Comparison of ENCODE assay signal across 7 cellular contexts in genomic region chr15:55991841-55992768, GRCh38. TPM values are rescaled to one million over a fixed set of nuclear protein-coding genes. Genes with fewer than 3 reads are reported as not detected.
DNase-seq lines count a peak whose midpoint lies in the region; ATAC-seq and TF ChIP-seq lines count a peak whose summit lies in the region.

No MANE protein-coding gene starts in this region.

- CTCF ChIA-PET in activated CD4-positive, alpha-beta memory T cell treated with anti-CD3 and anti-CD28 coated beads for 36 hours (lab: Charles Lee) = interaction anchor here (1.1 to 1.5 kb wide), 4 partner anchors 56 to 253 kb away, joined by 3 to 5 read pairs (median 3); no protein-coding TSS in a partner anchor

- peak overlapping the region; percentile 89 for H3K27ac Mint-ChIP-seq in HFFc6
- no peak overlapping the region for H3K27ac Mint-ChIP-seq in activated CD4-positive, alpha-beta memory T cell treated with anti-CD3 and anti-CD28 coated beads for 36 hours
- H3K27ac Mint-ChIP-seq in stimulated activated memory B cell treated with anti-CD40 and anti-IgM and Interleukin-4, amounts not matched to agents 10 μg/mL and 1 μg/mL and 100 μg/mL, for 72 hours = no peak overlapping the region

- no peaks in the 10 kb centered on the region for H3K9me3 Mint-ChIP-seq in HFFc6
- no peaks in the 10 kb centered on the region for H3K9me3 Mint-ChIP-seq in activated CD4-positive, alpha-beta memory T cell treated with anti-CD3 and anti-CD28 coated beads for 36 hours
- H3K9me3 Mint-ChIP-seq in stimulated activated memory B cell treated with anti-CD40 and anti-IgM and Interleukin-4, amounts not matched to agents 10 μg/mL and 1 μg/mL and 100 μg/mL, for 72 hours = no peaks in the 10 kb centered on the region

- no peak for ATAC-seq in stimulated activated memory B cell treated with anti-CD40 and anti-IgM and Interleukin-4, amounts not matched to agents 10 μg/mL and 1 μg/mL and 100 μg/mL, for 72 hours

- peaks cover 34% of the 10 kb centered on the region for H3K4me1 Mint-ChIP-seq in HFFc6 (ENCODE audit: low read depth)
- H3K4me1 Mint-ChIP-seq in activated CD4-positive, alpha-beta memory T cell treated with anti-CD3 and anti-CD28 coated beads for 36 hours (ENCODE audit: low read depth) = peaks cover 23% of the 10 kb centered on the region
- H3K4me1 Mint-ChIP-seq in stimulated activated memory B cell treated with anti-CD40 and anti-IgM and Interleukin-4, amounts not matched to agents 10 μg/mL and 1 μg/mL and 100 μg/mL, for 72 hours = peaks cover 5% of the 10 kb centered on the region

- H3K4me3 Mint-ChIP-seq in HFFc6 = peak overlapping the region; percentile 97
- peak overlapping the region; percentile 81 for H3K4me3 Mint-ChIP-seq in activated CD4-positive, alpha-beta memory T cell treated with anti-CD3 and anti-CD28 coated beads for 36 hours
- peak overlapping the region; percentile 96 for H3K4me3 Mint-ChIP-seq in stimulated activated memory B cell treated with anti-CD40 and anti-IgM and Interleukin-4, amounts not matched to agents 10 μg/mL and 1 μg/mL and 100 μg/mL, for 72 hours

- H3K36me3 Mint-ChIP-seq in HFFc6 (ENCODE audit: low read depth) = peaks cover 12% of the 10 kb centered on the region
- H3K36me3 Mint-ChIP-seq in activated CD4-positive, alpha-beta memory T cell treated with anti-CD3 and anti-CD28 coated beads for 36 hours = no peaks in the 10 kb centered on the region
- no peaks in the 10 kb centered on the region for H3K36me3 Mint-ChIP-seq in stimulated activated memory B cell treated with anti-CD40 and anti-IgM and Interleukin-4, amounts not matched to agents 10 μg/mL and 1 μg/mL and 100 μg/mL, for 72 hours

- H3K4me3 ChIP-seq in iPS-11a (ENCODE audit: low read depth, low read length) = peak overlapping the region; percentile 65

- intact Hi-C loops in activated CD4-positive, alpha-beta memory T cell treated with anti-CD3 and anti-CD28 coated beads for 36 hours (cut with micrococcal nuclease) = loop anchor here (2.0 to 5.0 kb wide), 3 partner anchors 51 to 1715 kb away; partner anchors contain the start of gene POLR2M

- POLR2A ChIA-PET in activated CD4-positive, alpha-beta memory T cell treated with anti-CD3 and anti-CD28 coated beads for 36 hours (lab: Charles Lee) = interaction anchor here (0.6 to 0.7 kb wide), 2 partner anchors 41 to 72 kb away, joined by 3 to 4 read pairs; no protein-coding TSS in a partner anchor

- no peak for DNase-seq in HFFc6
- no peak for DNase-seq in activated CD4-positive, alpha-beta memory T cell treated with anti-CD3 and anti-CD28 coated beads for 36 hours
- no peak for DNase-seq in amygdala (lab: John Stamatoyannopoulos, UW)
- DNase-seq in T1000 (lab: John Stamatoyannopoulos, UW) = no peak
- no peak for DNase-seq in NCI-H128 (lab: John Stamatoyannopoulos, UW; ENCODE audit: unreplicated experiment)

- peaks cover 2% of the 10 kb centered on the region; the same call in 1 of the 2 replicates for H3K27me3 Mint-ChIP-seq in HFFc6 (ENCODE audit: insufficient read depth)
- peaks cover 11% of the 10 kb centered on the region for H3K27me3 Mint-ChIP-seq in activated CD4-positive, alpha-beta memory T cell treated with anti-CD3 and anti-CD28 coated beads for 36 hours
- H3K27me3 Mint-ChIP-seq in stimulated activated memory B cell treated with anti-CD40 and anti-IgM and Interleukin-4, amounts not matched to agents 10 μg/mL and 1 μg/mL and 100 μg/mL, for 72 hours = peaks cover 45% of the 10 kb centered on the region

- TF ChIP-seq CTCF in HFFc6 (IDR thresholded peaks at IDR 0.05) = no peak

RNA-seq across cellular contexts. Expression of gene NEDD4, which starts 1.3 kb away (rescaled TPM):
- 10 to 100 TPM; 27.0 to 37.7 (median 34.0) TPM for total RNA-seq in HFFc6 (2021; fragmentation: NEBNext Ultra II Directional; extraction: Animal tissue kit (Norgen Biotek cat#: 25700))
- total RNA-seq in activated CD4-positive, alpha-beta memory T cell treated with anti-CD3 and anti-CD28 coated beads for 36 hours = 10 to 100 TPM; 18.5 to 18.7 TPM
